9 cellular contexts compared by ENCODE assay signal in genomic region chr7:30238721-30239441, GRCh38. TPM values are rescaled to one million over a fixed set of nuclear protein-coding genes. Genes with fewer than 3 reads are reported as not detected.
DNase-seq lines count a peak whose midpoint lies in the region; ATAC-seq, FAIRE-seq and TF ChIP-seq lines count a peak whose summit lies in the region.
"Had no signal": no experiment of that assay in that cellular context is flagged by ENCODE, and none has a peak within 500 bp of the region (broad histone marks: within the 10 kb centered on the region; RNA-seq: fewer than 3 reads in every experiment).

No MANE protein-coding gene starts in this region.

- in situ Hi-C loops in GM12878 (cut with MboI): no loop called here

- H3K4me2 ChIP-seq in GM12878 (ENCODE audit: control insufficient read depth, insufficient read depth): peak overlapping the region; percentile 52

- no peak for TF ChIP-seq CTCF in GM12878 (IDR thresholded peaks at IDR 0.05 in 2 of 3, conservative IDR thresholded peaks at IDR 0.05 in 1 of 3; ENCODE audit: control insufficient read depth in 2 of 3, extremely low read depth in 1 of 3, insufficient read depth in 1 of 3, low read depth in 3 of 3, low read length in 3 of 3)

- no peaks in the 10 kb centered on the region; the same call in 1 of the 3 replicates for H3K9me3 ChIP-seq in GM12878 (replicated peaks; ENCODE audit: control insufficient read depth, insufficient read depth, low read length)
- H3K9me3 ChIP-seq in naive thymus-derived CD4-positive, alpha-beta T cell (ENCODE audit: control insufficient read depth in 2 of 3, low read length in 3 of 3): no peaks in the 10 kb centered on the region

- peaks cover 0 to 3% (median 0%) of the 10 kb centered on the region in 11 donors for H3K9me3 Mint-ChIP-seq in naive thymus-derived CD4-positive, alpha-beta T cell
- H3K9me3 Mint-ChIP-seq: central memory CD8-positive, alpha-beta T cell had no signal

- no peak overlapping the region for H3K27ac Mint-ChIP-seq in naive thymus-derived CD4-positive, alpha-beta T cell

- SMC1A ChIA-PET in GM12878 (lab: Charles Lee; ENCODE audit: uncharacterized antibody, unreplicated experiment): interaction anchor here (0.6 to 3.8 kb wide), 23 partner anchors 9 to 72 kb away, joined by 3 to 14 read pairs (median 5); partner anchors contain the start of gene ZNRF2

- peaks cover 0 to 3% (median 0%) of the 10 kb centered on the region in 7 donors for H3K4me1 Mint-ChIP-seq in naive thymus-derived CD4-positive, alpha-beta T cell
- H3K4me1 Mint-ChIP-seq: central memory CD8-positive, alpha-beta T cell had no signal

- DNase-seq in AG08395 (ENCODE audit: low spot score): peak; percentile 51
- DNase-seq in NCI-H2107 treated with DMSO at 0.1 percent for 48 hours (lab: John Stamatoyannopoulos, UW; ENCODE audit: unreplicated experiment): peak; percentile 60
- peak; percentile 75 for DNase-seq in GM12878 (ENCODE audit: low read depth, low spot score)
- peak; percentile 80 for DNase-seq in mucosa of gallbladder (ENCODE audit: low spot score)
- DNase-seq in naive thymus-derived CD4-positive, alpha-beta T cell: no peak
- DNase-seq in SW 1271 (lab: John Stamatoyannopoulos, UW): no peak

- peaks cover 0 to 5% (median 4%) of the 10 kb centered on the region in 5 donors for H3K36me3 Mint-ChIP-seq in naive thymus-derived CD4-positive, alpha-beta T cell

- H3K9ac ChIP-seq in GM12878 (ENCODE audit: control insufficient read depth, insufficient read depth, low read length): no peak overlapping the region

- no peaks in the 10 kb centered on the region for H3K27me3 ChIP-seq in GM12878 (replicated peaks in 1 of 2; ENCODE audit: control insufficient read depth in 2 of 2, insufficient read depth in 2 of 2, low read length in 1 of 2)
- H3K27me3 ChIP-seq in naive thymus-derived CD4-positive, alpha-beta T cell (ENCODE audit: control insufficient read depth in 2 of 2, insufficient read depth in 2 of 2, low read length in 2 of 2): no peaks in the 10 kb centered on the region

- intact Hi-C loops in GM12878 (cut with micrococcal nuclease; ENCODE audit: unreplicated experiment): loop anchor here (2.0 kb wide), 1 partner anchor 14 kb away; no protein-coding TSS in a partner anchor
- intact Hi-C loops in naive thymus-derived CD4-positive, alpha-beta T cell (cut with micrococcal nuclease): no loop called here

- no peak overlapping the region for H3K4me3 Mint-ChIP-seq in naive thymus-derived CD4-positive, alpha-beta T cell
- H3K4me3 Mint-ChIP-seq: central memory CD8-positive, alpha-beta T cell had no signal

- BruUV-seq in GM12878 (replicated peaks; lab: Mats Ljungman, UMichigan): no TSS peak

- H2AFZ ChIP-seq in GM12878 (ENCODE audit: control insufficient read depth, low read depth, low read length): no peak overlapping the region

- H3K27ac ChIP-seq in GM12878 (ENCODE audit: control insufficient read depth, insufficient read depth): peak overlapping the region; percentile 9; the same call in 1 of the 2 replicates
- H3K27ac ChIP-seq in naive thymus-derived CD4-positive, alpha-beta T cell (ENCODE audit: low read depth, low read length): no peak overlapping the region

- ATAC-seq in GM18505 (IDR thresholded peaks at IDR 0.05; ENCODE audit: unreplicated experiment): peak; percentile 44
- ATAC-seq in HG02870 (IDR thresholded peaks at IDR 0.05; ENCODE audit: unreplicated experiment): peak; percentile 78
- peak; percentile 83 for ATAC-seq in GM12878
- ATAC-seq in naive thymus-derived CD4-positive, alpha-beta T cell: no peak

- no peak for FAIRE-seq in GM12878 (lab: Jason Lieb, UNC)

- H3K36me3 ChIP-seq in GM12878 (ENCODE audit: control insufficient read depth in 2 of 2, insufficient read depth in 2 of 2, low read length in 1 of 2): no peaks in the 10 kb centered on the region
- no peaks in the 10 kb centered on the region for H3K36me3 ChIP-seq in naive thymus-derived CD4-positive, alpha-beta T cell (ENCODE audit: control insufficient read depth in 2 of 3, insufficient read depth in 3 of 3, low read length in 3 of 3)

- H3K4me1 ChIP-seq in GM12878 (ENCODE audit: control insufficient read depth, insufficient read depth, low read length): peaks cover 27% of the 10 kb centered on the region
- H3K4me1 ChIP-seq in naive thymus-derived CD4-positive, alpha-beta T cell (ENCODE audit: control insufficient read depth in 2 of 2, insufficient read depth in 2 of 2, low read length in 2 of 2): no peaks in the 10 kb centered on the region

- H3K79me2 ChIP-seq in GM12878 (ENCODE audit: control insufficient read depth, insufficient read depth, low read length): no peaks in the 10 kb centered on the region

- H4K20me1 ChIP-seq in GM12878 (ENCODE audit: control insufficient read depth, insufficient read depth): no peaks in the 10 kb centered on the region

- TF ChIP-seq POLR2A in GM18505 (IDR thresholded peaks at IDR 0.05; ENCODE audit: borderline replicate concordance, extremely low read depth, insufficient read depth, insufficient read length): no peak
- TF ChIP-seq POLR2A in GM12878 (IDR thresholded peaks at IDR 0.05; ENCODE audit: low read depth, low read length): no peak

- no peak for TF ChIP-seq RAD21 in GM12878 (IDR thresholded peaks at IDR 0.05; ENCODE audit: insufficient read depth, low read depth, low read length)

- H3K4me3 ChIP-seq in GM12878: no peak overlapping the region; the same call in 1 of the 2 replicates
- no peak overlapping the region for H3K4me3 ChIP-seq in naive thymus-derived CD4-positive, alpha-beta T cell (ENCODE audit: low read length)

- H3K27me3 Mint-ChIP-seq in naive thymus-derived CD4-positive, alpha-beta T cell: peaks cover 0 to 11% (median 8%) of the 10 kb centered on the region in 5 donors

- peak in 1 of 2 experiments; percentile 67; a peak in 2 of 4 replicates for TF ChIP-seq EP300 in GM12878 (IDR thresholded peaks at IDR 0.05; ENCODE audit: borderline replicate concordance in 1 of 2, control insufficient read depth in 1 of 2, low read depth in 2 of 2, low read length in 2 of 2)

- CTCF ChIA-PET in GM12878 (lab: Yijun Ruan, JAX): interaction anchor here (0.8 to 2.2 kb wide), 7 partner anchors 12 to 77 kb away, joined by 3 to 8 read pairs (median 4); no protein-coding TSS in a partner anchor
- CTCF ChIA-PET in naive thymus-derived CD4-positive, alpha-beta T cell (lab: Charles Lee): no interaction called here

- RAD21 ChIA-PET in GM12878 (lab: Charles Lee; ENCODE audit: unreplicated experiment): interaction anchor here (0.6 to 3.1 kb wide), 13 partner anchors 11 to 76 kb away, joined by 3 to 17 read pairs (median 4); no protein-coding TSS in a partner anchor

- POLR2A ChIA-PET in GM12878 (lab: Charles Lee): interaction anchor here (0.5 to 1.0 kb wide), 3 partner anchors 45 to 61 kb away, joined by 3 to 4 read pairs (median 3); no protein-coding TSS in a partner anchor
- POLR2A ChIA-PET in naive thymus-derived CD4-positive, alpha-beta T cell (lab: Charles Lee): no interaction called here

TF ChIP-seq in GM12878, 131 proteins besides CTCF, POLR2A, EP300 and RAD21 (continues in another document):
- TF ChIP-seq JUNB (IDR thresholded peaks at IDR 0.05) (no peak), MLLT1 (IDR thresholded peaks at IDR 0.05) (no peak), PAX5 (IDR thresholded peaks at IDR 0.05; ENCODE audit: borderline replicate concordance, low read depth, low read length) (peak; percentile 16; the same call in 1 of the 2 replicates), IKZF1 (conservative IDR thresholded peaks at IDR 0.05) (0 out of 2 replicates have a peak, but pooled peaks have one; percentile 36), PML (IDR thresholded peaks at IDR 0.05; ENCODE audit: low read length) (no peak), IKZF2 (IDR thresholded peaks at IDR 0.05) (peak; percentile 53 to 65; a peak in 2 of 4 replicates), NBN (IDR thresholded peaks at IDR 0.05) (0 out of 2 replicates have a peak, but pooled peaks have one; percentile 24), RAD51 (IDR thresholded peaks at IDR 0.05) (peak; percentile 18; the same call in 1 of the 2 replicates), POU2F2 (IDR thresholded peaks at IDR 0.05; ENCODE audit: borderline replicate concordance, low read depth, low read length) (peak; percentile 88; the same call in 2 of the 3 replicates)

RNA-seq across cellular contexts. Expression of gene ZNRF2, which starts 45.5 kb away (rescaled TPM):
- 35.6 and 39.6 TPM in 2 replicates for total RNA-seq in GM12878 (2013; cell fraction: nucleolus; rRNA removed)
- total RNA-seq in GM12878 (2014; rRNA removed) (20.1 and 20.4 TPM in 2 replicates), GM12878 (2014; rRNA removed; fragmentation: Illumina TruSeq; extraction: Trizol) (10.2 and 11.8 TPM in 2 replicates), GM12878 (2021) (16.1 and 16.8 TPM in 2 replicates), mucosa of gallbladder (32.8 TPM)
- 2.0 TPM for polyA plus RNA-seq in GM12878 (2011; ENCODE audit: low read depth)
- polyA plus RNA-seq in GM12878 (2011; rRNA removed) (9.3 and 15.3 TPM in 2 replicates), GM12878 (2014; fragmentation: Illumina TruSeq; extraction: Trizol) (10.5 and 12.9 TPM in 2 replicates), GM12878 (2014; fragmentation: Nextera tagmentation; extraction: Ambion mirVana) (1 to 10 TPM; 3.1 to 4.0 TPM), GM12878 (2014; rRNA removed) (9.6 and 9.7 TPM in 2 replicates), GM12878 (2016; fragmentation: Nextera tagmentation; extraction: Ambion mirVana) (1 to 10 TPM; 1.2 to 1.6 TPM)
- polyA plus RNA-seq in GM12878 (2011; cell fraction: cytosol; rRNA removed): 3.2 and 3.8 TPM in 2 replicates
- 4.7 and 4.9 TPM in 2 replicates for polyA plus RNA-seq in GM12878 (2011; cell fraction: nucleus; rRNA removed)
- polyA plus RNA-seq in GM12878 (2012): 5.0 and 5.9 TPM in 2 replicates
- polyA minus RNA-seq in GM12878 (2011; rRNA and poly(A)+ RNA removed): 5.7 and 8.9 TPM in 2 replicates
- polyA minus RNA-seq in GM12878 (2011; cell fraction: cytosol; rRNA and poly(A)+ RNA removed): 4.8 and 4.9 TPM in 2 replicates
- polyA minus RNA-seq in GM12878 (2011; cell fraction: nucleus; rRNA and poly(A)+ RNA removed): 19.3 and 41.0 TPM in 2 replicates
- total RNA-seq in naive thymus-derived CD4-positive, alpha-beta T cell: 10 to 100 TPM; 13.7 to 28.0 (median 24.4) TPM
- polyA plus RNA-seq in naive thymus-derived CD4-positive, alpha-beta T cell: under 1 TPM; 0.69 to 0.98 TPM

Comparison
In these comparisons a context has a peak if more than half of its experiments do, and no peak if none do; other contexts are left out.
1. DNase-seq: peak in AG08395 (single experiment), NCI-H2107 treated with DMSO at 0.1 percent for 48 hours (single experiment), GM12878 (single experiment) and mucosa of gallbladder (single experiment); none in naive thymus-derived CD4-positive, alpha-beta T cell (0 of 9) and SW 1271 (0 of 2).